In the genomic region with DNA sequence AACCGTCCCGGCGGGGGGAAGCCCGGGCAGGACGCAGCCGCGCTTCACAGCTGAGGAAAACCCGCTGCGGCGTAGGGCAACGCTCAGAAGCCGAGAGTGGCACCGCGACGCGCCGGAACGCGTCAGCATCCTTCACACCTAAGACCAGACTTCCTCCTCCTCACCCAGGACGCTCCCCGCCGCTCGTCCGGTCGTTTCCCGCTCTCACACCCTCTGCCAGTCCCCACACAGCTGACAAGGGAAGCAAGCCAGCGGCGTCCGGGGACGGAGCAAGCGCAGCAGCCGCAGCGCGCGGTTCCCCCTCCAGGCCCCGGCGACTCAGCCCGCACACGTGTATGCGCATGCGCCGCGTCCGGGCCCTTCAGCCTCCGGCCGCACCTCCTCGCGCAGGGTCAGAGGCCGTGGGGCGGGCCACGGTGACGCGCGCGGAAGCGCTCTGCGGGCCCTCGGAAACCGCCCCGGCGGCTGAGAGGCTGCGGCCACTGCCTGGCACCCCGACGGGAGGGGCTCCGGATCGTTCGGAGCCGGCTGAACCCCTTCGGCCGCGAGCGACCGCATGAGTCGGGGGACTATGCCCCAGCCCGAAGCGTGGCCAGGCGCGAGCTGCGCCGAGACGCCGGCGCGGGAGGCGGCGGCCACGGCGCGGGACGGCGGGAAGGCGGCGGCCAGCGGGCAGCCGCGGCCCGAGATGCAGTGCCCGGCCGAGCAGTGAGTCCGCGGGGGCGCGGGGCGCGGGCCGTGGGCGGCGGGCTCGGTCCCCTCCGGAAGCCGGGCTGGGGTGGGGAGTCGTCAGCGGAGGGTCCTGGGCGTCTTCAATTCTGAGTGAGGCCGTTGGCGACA, we compare ENCODE assay signal across 1 cellular context.
TF ChIP-seq lines count a peak whose summit lies in the region.

A gene (plus strand): TSS at position 449 of the 840 bp plus-strand sequence. CDS start 108 bp downstream, at position 557.

TF ChIP-seq in HEK293, 187 proteins besides CTCF, POLR2A, EP300 and RAD21 (continued from another document):
- TF ChIP-seq, protein P1, sequence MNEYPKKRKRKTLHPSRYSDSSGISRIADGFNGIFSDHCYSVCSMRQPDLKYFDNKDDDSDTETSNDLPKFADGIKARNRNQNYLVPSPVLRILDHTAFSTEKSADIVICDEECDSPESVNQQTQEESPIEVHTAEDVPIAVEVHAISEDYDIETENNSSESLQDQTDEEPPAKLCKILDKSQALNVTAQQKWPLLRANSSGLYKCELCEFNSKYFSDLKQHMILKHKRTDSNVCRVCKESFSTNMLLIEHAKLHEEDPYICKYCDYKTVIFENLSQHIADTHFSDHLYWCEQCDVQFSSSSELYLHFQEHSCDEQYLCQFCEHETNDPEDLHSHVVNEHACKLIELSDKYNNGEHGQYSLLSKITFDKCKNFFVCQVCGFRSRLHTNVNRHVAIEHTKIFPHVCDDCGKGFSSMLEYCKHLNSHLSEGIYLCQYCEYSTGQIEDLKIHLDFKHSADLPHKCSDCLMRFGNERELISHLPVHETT (tag by site-specific recombination; IDR thresholded peaks at IDR 0.05), result no peak
- TF ChIP-seq, protein P2, sequence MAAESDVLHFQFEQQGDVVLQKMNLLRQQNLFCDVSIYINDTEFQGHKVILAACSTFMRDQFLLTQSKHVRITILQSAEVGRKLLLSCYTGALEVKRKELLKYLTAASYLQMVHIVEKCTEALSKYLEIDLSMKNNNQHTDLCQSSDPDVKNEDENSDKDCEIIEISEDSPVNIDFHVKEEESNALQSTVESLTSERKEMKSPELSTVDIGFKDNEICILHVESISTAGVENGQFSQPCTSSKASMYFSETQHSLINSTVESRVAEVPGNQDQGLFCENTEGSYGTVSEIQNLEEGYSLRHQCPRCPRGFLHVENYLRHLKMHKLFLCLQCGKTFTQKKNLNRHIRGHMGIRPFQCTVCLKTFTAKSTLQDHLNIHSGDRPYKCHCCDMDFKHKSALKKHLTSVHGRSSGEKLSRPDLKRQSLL (tag by site-specific recombination; IDR thresholded peaks at IDR 0.05), result peak; percentile 94
- TF ChIP-seq ZBTB21 (tag by site-specific recombination; IDR thresholded peaks at IDR 0.05) (0 out of 2 replicates have a peak, but pooled peaks have one; percentile 47), ZNF292 (tag by site-specific recombination; IDR thresholded peaks at IDR 0.05; ENCODE audit: borderline replicate concordance, low read depth) (no peak), ZNF624 (tag by site-specific recombination; IDR thresholded peaks at IDR 0.05) (no peak), ZFHX2 (tag by site-specific recombination; conservative IDR thresholded peaks at IDR 0.05) (peak; percentile 59), ZNF169 (tag by site-specific recombination; IDR thresholded peaks at IDR 0.05) (no peak), ZNF596 (tag by site-specific recombination; IDR thresholded peaks at IDR 0.05) (peak; percentile 63; the same call in 1 of the 2 replicates), ZNF747 (tag by site-specific recombination; IDR thresholded peaks at IDR 0.05) (no peak), ZNF654 (tag by site-specific recombination; IDR thresholded peaks at IDR 0.05; ENCODE audit: low read depth) (no peak), SETDB1 (IDR thresholded peaks at IDR 0.05; ENCODE audit: insufficient read length, low read length) (peak; percentile 55), ZNF843 (tag by site-specific recombination; IDR thresholded peaks at IDR 0.05) (peak; percentile 78; the same call in 1 of the 2 replicates), ZNF544 (tag by site-specific recombination; IDR thresholded peaks at IDR 0.05) (no peak), ZNF202 (tag by site-specific recombination; IDR thresholded peaks at IDR 0.05; ENCODE audit: borderline replicate concordance) (no peak), ZNF2 (tag by site-specific recombination; IDR thresholded peaks at IDR 0.05) (peak; percentile 96), ZXDB (tag by site-specific recombination; IDR thresholded peaks at IDR 0.05) (peak; percentile 93), SCRT2 (tag by site-specific recombination; IDR thresholded peaks at IDR 0.05) (peak; percentile 47), ZNF701 (tag by site-specific recombination; IDR thresholded peaks at IDR 0.05) (0 out of 2 replicates have a peak, but pooled peaks have one; percentile 65), ZNF433 (tag by site-specific recombination; IDR thresholded peaks at IDR 0.05; ENCODE audit: low read depth) (no peak), ZNF785 (tag by site-specific recombination; IDR thresholded peaks at IDR 0.05) (peak; percentile 66; the same call in 1 of the 2 replicates), ZNF10 (tag by site-specific recombination; IDR thresholded peaks at IDR 0.05) (peak; percentile 50; the same call in 1 of the 2 replicates), ZNF510 (tag by site-specific recombination; IDR thresholded peaks at IDR 0.05; ENCODE audit: insufficient replicate concordance) (no peak)
- TF ChIP-seq, protein P3, sequence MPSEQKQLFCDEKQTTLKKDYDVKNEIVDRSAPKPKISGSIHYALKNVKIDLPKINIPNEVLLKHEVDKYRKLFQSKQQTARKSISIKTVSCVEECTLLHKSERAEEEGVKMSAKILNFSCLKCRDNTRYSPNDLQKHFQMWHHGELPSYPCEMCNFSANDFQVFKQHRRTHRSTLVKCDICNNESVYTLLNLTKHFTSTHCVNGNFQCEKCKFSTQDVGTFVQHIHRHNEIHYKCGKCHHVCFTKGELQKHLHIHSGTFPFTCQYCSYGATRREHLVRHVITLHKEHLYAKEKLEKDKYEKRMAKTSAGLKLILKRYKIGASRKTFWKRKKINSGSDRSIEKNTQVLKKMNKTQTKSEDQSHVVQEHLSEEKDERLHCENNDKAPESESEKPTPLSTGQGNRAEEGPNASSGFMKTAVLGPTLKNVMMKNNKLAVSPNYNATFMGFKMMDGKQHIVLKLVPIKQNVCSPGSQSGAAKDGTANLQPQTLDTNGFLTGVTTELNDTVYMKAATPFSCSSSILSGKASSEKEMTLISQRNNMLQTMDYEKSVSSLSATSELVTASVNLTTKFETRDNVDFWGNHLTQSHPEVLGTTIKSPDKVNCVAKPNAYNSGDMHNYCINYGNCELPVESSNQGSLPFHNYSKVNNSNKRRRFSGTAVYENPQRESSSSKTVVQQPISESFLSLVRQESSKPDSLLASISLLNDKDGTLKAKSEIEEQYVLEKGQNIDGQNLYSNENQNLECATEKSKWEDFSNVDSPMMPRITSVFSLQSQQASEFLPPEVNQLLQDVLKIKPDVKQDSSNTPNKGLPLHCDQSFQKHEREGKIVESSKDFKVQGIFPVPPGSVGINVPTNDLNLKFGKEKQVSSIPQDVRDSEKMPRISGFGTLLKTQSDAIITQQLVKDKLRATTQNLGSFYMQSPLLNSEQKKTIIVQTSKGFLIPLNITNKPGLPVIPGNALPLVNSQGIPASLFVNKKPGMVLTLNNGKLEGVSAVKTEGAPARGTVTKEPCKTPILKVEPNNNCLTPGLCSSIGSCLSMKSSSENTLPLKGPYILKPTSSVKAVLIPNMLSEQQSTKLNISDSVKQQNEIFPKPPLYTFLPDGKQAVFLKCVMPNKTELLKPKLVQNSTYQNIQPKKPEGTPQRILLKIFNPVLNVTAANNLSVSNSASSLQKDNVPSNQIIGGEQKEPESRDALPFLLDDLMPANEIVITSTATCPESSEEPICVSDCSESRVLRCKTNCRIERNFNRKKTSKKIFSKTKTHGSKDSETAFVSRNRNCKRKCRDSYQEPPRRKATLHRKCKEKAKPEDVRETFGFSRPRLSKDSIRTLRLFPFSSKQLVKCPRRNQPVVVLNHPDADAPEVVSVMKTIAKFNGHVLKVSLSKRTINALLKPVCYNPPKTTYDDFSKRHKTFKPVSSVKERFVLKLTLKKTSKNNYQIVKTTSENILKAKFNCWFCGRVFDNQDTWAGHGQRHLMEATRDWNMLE (tag by site-specific recombination; conservative IDR thresholded peaks at IDR 0.05; ENCODE audit: low read depth), result peak; percentile 55; the same call in 1 of the 2 replicates
- TF ChIP-seq, protein P4, sequence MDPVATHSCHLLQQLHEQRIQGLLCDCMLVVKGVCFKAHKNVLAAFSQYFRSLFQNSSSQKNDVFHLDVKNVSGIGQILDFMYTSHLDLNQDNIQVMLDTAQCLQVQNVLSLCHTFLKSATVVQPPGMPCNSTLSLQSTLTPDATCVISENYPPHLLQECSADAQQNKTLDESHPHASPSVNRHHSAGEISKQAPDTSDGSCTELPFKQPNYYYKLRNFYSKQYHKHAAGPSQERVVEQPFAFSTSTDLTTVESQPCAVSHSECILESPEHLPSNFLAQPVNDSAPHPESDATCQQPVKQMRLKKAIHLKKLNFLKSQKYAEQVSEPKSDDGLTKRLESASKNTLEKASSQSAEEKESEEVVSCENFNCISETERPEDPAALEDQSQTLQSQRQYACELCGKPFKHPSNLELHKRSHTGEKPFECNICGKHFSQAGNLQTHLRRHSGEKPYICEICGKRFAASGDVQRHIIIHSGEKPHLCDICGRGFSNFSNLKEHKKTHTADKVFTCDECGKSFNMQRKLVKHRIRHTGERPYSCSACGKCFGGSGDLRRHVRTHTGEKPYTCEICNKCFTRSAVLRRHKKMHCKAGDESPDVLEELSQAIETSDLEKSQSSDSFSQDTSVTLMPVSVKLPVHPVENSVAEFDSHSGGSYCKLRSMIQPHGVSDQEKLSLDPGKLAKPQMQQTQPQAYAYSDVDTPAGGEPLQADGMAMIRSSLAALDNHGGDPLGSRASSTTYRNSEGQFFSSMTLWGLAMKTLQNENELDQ (tag by site-specific recombination; IDR thresholded peaks at IDR 0.05; ENCODE audit: low read depth), result no peak
- TF ChIP-seq, protein P5, sequence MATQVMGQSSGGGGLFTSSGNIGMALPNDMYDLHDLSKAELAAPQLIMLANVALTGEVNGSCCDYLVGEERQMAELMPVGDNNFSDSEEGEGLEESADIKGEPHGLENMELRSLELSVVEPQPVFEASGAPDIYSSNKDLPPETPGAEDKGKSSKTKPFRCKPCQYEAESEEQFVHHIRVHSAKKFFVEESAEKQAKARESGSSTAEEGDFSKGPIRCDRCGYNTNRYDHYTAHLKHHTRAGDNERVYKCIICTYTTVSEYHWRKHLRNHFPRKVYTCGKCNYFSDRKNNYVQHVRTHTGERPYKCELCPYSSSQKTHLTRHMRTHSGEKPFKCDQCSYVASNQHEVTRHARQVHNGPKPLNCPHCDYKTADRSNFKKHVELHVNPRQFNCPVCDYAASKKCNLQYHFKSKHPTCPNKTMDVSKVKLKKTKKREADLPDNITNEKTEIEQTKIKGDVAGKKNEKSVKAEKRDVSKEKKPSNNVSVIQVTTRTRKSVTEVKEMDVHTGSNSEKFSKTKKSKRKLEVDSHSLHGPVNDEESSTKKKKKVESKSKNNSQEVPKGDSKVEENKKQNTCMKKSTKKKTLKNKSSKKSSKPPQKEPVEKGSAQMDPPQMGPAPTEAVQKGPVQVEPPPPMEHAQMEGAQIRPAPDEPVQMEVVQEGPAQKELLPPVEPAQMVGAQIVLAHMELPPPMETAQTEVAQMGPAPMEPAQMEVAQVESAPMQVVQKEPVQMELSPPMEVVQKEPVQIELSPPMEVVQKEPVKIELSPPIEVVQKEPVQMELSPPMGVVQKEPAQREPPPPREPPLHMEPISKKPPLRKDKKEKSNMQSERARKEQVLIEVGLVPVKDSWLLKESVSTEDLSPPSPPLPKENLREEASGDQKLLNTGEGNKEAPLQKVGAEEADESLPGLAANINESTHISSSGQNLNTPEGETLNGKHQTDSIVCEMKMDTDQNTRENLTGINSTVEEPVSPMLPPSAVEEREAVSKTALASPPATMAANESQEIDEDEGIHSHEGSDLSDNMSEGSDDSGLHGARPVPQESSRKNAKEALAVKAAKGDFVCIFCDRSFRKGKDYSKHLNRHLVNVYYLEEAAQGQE (tag by site-specific recombination; IDR thresholded peaks at IDR 0.05), result no peak; the same call in 1 of the 2 replicates
